Comparison of ENCODE assay signal across 17 cellular contexts in the genomic region with DNA sequence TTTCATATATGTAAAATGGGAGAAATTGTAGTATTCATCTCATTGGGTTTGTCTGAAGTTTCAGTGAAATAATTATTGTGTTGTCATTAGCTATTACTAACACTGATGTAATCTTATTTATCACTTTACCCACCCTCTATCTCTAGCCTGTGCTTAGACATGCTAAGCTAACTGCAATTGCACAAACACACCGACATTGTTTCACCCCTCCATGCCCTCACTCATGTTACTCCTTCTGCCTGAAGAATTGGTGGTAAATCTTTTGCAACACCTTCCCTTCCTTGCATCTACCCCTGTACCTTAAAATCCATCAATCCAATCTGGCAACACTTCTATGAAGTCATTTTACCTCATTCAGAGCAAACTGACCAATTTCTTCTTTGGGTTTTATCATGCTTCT.
DNase-seq lines count a peak whose midpoint lies in the region; ATAC-seq, FAIRE-seq and TF ChIP-seq lines count a peak whose summit lies in the region.
"Had no signal": no experiment of that assay in that cellular context is flagged by ENCODE, and none has a peak within 500 bp of the region (broad histone marks: within the 10 kb centered on the region; RNA-seq: fewer than 3 reads in every experiment).

No MANE protein-coding gene starts in this region.

- H3K36me3 ChIP-seq in OCI-LY3 (replicated peaks; ENCODE audit: low read depth, low read length) (no peaks in the 10 kb centered on the region), bronchial epithelial cell (ENCODE audit: control insufficient read depth, insufficient read depth, low read length) (no peaks in the 10 kb centered on the region)
- H3K36me3 ChIP-seq: HAP-1 had no signal

- no peaks in the 10 kb centered on the region for H4K20me1 ChIP-seq in OCI-LY3 (ENCODE audit: insufficient read depth, low read length)

- H3K27ac ChIP-seq in OCI-LY3 (ENCODE audit: low read length): peak overlapping the region; percentile 97

- DNase-seq in bronchial epithelial cell (ENCODE audit: low read depth) (peak; percentile 63), omental fat pad (ENCODE audit: low spot score) (no peak), NCI-H146 (lab: John Stamatoyannopoulos, UW) (no peak), SK-N-DZ (ENCODE audit: low spot score) (no peak), NCI-H1436 (lab: John Stamatoyannopoulos, UW) (no peak)
- DNase-seq: C1 segment of cervical spinal cord; Calu3; CD4-positive, alpha-beta memory T cell; COR-L47; DMS53; DMS79 treated with DMSO at 0.1 percent for 48 hours; GF-D8; GOT3; HFFc6 had no signal

- H3K27me3 ChIP-seq in OCI-LY3 (ENCODE audit: low read depth, low read length) (no peaks in the 10 kb centered on the region), bronchial epithelial cell (ENCODE audit: control insufficient read depth, insufficient read depth, low read length) (no peaks in the 10 kb centered on the region)

- H3K4me1 ChIP-seq in OCI-LY3 (ENCODE audit: low read length): peaks cover 94% of the 10 kb centered on the region
- H3K4me1 ChIP-seq: HAP-1 had no signal

- H3K9me3 ChIP-seq in OCI-LY3 (ENCODE audit: insufficient read depth, low read length): no peaks in the 10 kb centered on the region
- H3K9me3 ChIP-seq: HAP-1 had no signal

- FAIRE-seq in bronchial epithelial cell (lab: Jason Lieb, UNC): no peak
- FAIRE-seq: H54 had no signal

- no peak for TF ChIP-seq CTCF in OCI-LY3 (IDR thresholded peaks at IDR 0.05; ENCODE audit: low read depth, low read length)
- TF ChIP-seq CTCF in bronchial epithelial cell (IDR thresholded peaks at IDR 0.05; ENCODE audit: insufficient read depth, low read length, severe bottlenecking): no peak
- no peak for TF ChIP-seq CTCF in omental fat pad (IDR thresholded peaks at IDR 0.05)

- ATAC-seq in omental fat pad (ENCODE audit: low FRiP score): peak; percentile 53

- 0 out of 2 replicates have a peak, but pooled peaks cover 9% of the 10 kb centered on the region for H3K79me2 ChIP-seq in OCI-LY3 (ENCODE audit: low read length)

- no peak overlapping the region for H2AFZ ChIP-seq in OCI-LY3 (ENCODE audit: low read depth, low read length)

- H3K4me3 ChIP-seq in OCI-LY3 (ENCODE audit: low read length): no peak overlapping the region
- no peak overlapping the region for H3K4me3 ChIP-seq in bronchial epithelial cell (ENCODE audit: low read depth, low read length)
- H3K4me3 ChIP-seq: HAP-1 had no signal

- H3K4me2 ChIP-seq in OCI-LY3 (ENCODE audit: low read length): peak overlapping the region; percentile 69; the same call in 1 of the 2 replicates

- peak overlapping the region; percentile 87 for H3K9ac ChIP-seq in OCI-LY3 (ENCODE audit: low read length)
